15 cellular contexts compared by ENCODE assay signal in genomic region chr1:228161866-228162265, GRCh38. TPM values are rescaled to one million over a fixed set of nuclear protein-coding genes. Genes with fewer than 3 reads are reported as not detected.
DNase-seq lines count a peak whose midpoint lies in the region; ATAC-seq, FAIRE-seq and TF ChIP-seq lines count a peak whose summit lies in the region.
"Had no signal": no experiment of that assay in that cellular context is flagged by ENCODE, and none has a peak within 500 bp of the region (broad histone marks: within the 10 kb centered on the region; RNA-seq: fewer than 3 reads in every experiment).

No MANE protein-coding gene starts in this region.

- CTCF ChIA-PET in activated naive CD4-positive, alpha-beta T cell treated with anti-CD3 and anti-CD28 coated beads, Interleukin-2, amount 10 ng/mL, durations not matched to agents 7 days and 5 days (lab: Charles Lee) = interaction anchor here (0.8 kb wide), 1 partner anchor 31 kb away, joined by 3 read pairs; no protein-coding TSS in a partner anchor
- CTCF ChIA-PET in activated naive CD4-positive, alpha-beta T cell treated with anti-CD3 and anti-CD28 coated beads for 36 hours (lab: Charles Lee) = interaction anchor here (1.0 to 1.1 kb wide), 2 partner anchors 31 to 52 kb away, joined by 3 to 4 read pairs; no protein-coding TSS in a partner anchor
- CTCF ChIA-PET in HepG2 (lab: Yijun Ruan, JAX; ENCODE audit: low intra/inter-chr PET ratio, low total read pairs) = no interaction called here
- CTCF ChIA-PET in CD8-positive, alpha-beta memory T cell (lab: Charles Lee) = interaction anchor here (1.5 kb wide), 1 partner anchor 16 kb away, joined by 3 read pairs; no protein-coding TSS in a partner anchor

- no peak overlapping the region for H3K9ac ChIP-seq in HepG2 (ENCODE audit: insufficient read depth, low read depth, low read length)

- DNase-seq in activated naive CD4-positive, alpha-beta T cell treated with anti-CD3 and anti-CD28 coated beads, Interleukin-2, amount 10 ng/mL, durations not matched to agents 7 days and 5 days = no peak
- no peak for DNase-seq in activated naive CD4-positive, alpha-beta T cell treated with anti-CD3 and anti-CD28 coated beads for 36 hours
- DNase-seq in activated naive CD8-positive, alpha-beta T cell treated with anti-CD3 and anti-CD28 coated beads for 36 hours = no peak
- DNase-seq in HepG2 (ENCODE audit: low spot score) (no peak), substantia nigra (lab: John Stamatoyannopoulos, UW) (no peak), NCI-H69 (lab: John Stamatoyannopoulos, UW) (no peak), NCI-H187 (lab: John Stamatoyannopoulos, UW) (no peak)
- DNase-seq in CD8-positive, alpha-beta memory T cell = no peak
- DNase-seq: activated T-cell treated with anti-CD3 and anti-CD28 coated beads, Interleukin-2, amount 50 U/mL, for 72 hours; NCI-H2227 treated with DMSO at 0.1 percent for 48 hours; PC-9 had no signal

- no peak for TF ChIP-seq RAD21 in HepG2 (CRISPR knock-in tag; IDR thresholded peaks at IDR 0.05)

- intact Hi-C loops in activated naive CD4-positive, alpha-beta T cell treated with anti-CD3 and anti-CD28 coated beads for 36 hours (cut with micrococcal nuclease) = loop anchor here (10.0 kb wide), 1 partner anchor 397 kb away; no protein-coding TSS in a partner anchor
- intact Hi-C loops in HepG2 (cut with micrococcal nuclease; ENCODE audit: unreplicated experiment) = no loop called here

- TF ChIP-seq EP300 in HepG2 (IDR thresholded peaks at IDR 0.05; ENCODE audit: low read depth in 2 of 2, low read length in 2 of 2) (no peak), HepG2 (CRISPR knock-in tag; IDR thresholded peaks at IDR 0.05; ENCODE audit: borderline replicate concordance) (no peak)

- no peak overlapping the region for H3K4me3 ChIP-seq in HepG2 (replicated peaks in 1 of 3; ENCODE audit: insufficient read depth in 1 of 3, low read depth in 2 of 3, low read length in 3 of 3)
- no peak overlapping the region for H3K4me3 ChIP-seq in CD8-positive, alpha-beta memory T cell (ENCODE audit: low read length)
- H3K4me3 ChIP-seq: A549, PC-9 had no signal

- H3K4me2 ChIP-seq in HepG2 (ENCODE audit: low read depth, low read length) = 0 out of 2 replicates have a peak overlapping the region, but pooled peaks have one; percentile 21
- H3K4me2 ChIP-seq: A549, PC-9 had no signal

- H4K20me1 ChIP-seq in HepG2 (ENCODE audit: insufficient read depth, low read length) = no peaks in the 10 kb centered on the region

- 70% methylated on average over 7 of the region's 9 CpGs for WGBS in HepG2 (ENCODE audit: low lambda C conversion rate)

- no peaks in the 10 kb centered on the region for H3K36me3 ChIP-seq in HepG2 (replicated peaks in 1 of 2; ENCODE audit: control insufficient read depth in 1 of 2, insufficient read depth in 2 of 2, low read length in 2 of 2)
- no peaks in the 10 kb centered on the region for H3K36me3 ChIP-seq in CD8-positive, alpha-beta memory T cell (ENCODE audit: insufficient read depth, low read length)
- H3K36me3 ChIP-seq: neutrophil had no signal

- no peak for FAIRE-seq in HepG2 (lab: Jason Lieb, UNC)
- FAIRE-seq: A549 had no signal

- H3K79me2 ChIP-seq in HepG2 (ENCODE audit: insufficient read depth, low read length) = peaks cover 3% of the 10 kb centered on the region

- BruUV-seq in HepG2 (replicated peaks; lab: Mats Ljungman, UMichigan) = no TSS peak

- H3K9me3 ChIP-seq in HepG2 (ENCODE audit: low read length) = no peaks in the 10 kb centered on the region
- H3K9me3 ChIP-seq in CD8-positive, alpha-beta memory T cell (ENCODE audit: low read length) = no peaks in the 10 kb centered on the region
- H3K9me3 ChIP-seq: A549, neutrophil had no signal

- TF ChIP-seq POLR2A in HepG2 (IDR thresholded peaks at IDR 0.05; ENCODE audit: insufficient read depth in 1 of 2, low read depth in 2 of 2, low read length in 2 of 2) = no peak

- no peaks in the 10 kb centered on the region for H3K36me3 Mint-ChIP-seq in activated naive CD4-positive, alpha-beta T cell treated with anti-CD3 and anti-CD28 coated beads, Interleukin-2, amount 10 ng/mL, durations not matched to agents 7 days and 5 days
- no peaks in the 10 kb centered on the region for H3K36me3 Mint-ChIP-seq in activated naive CD4-positive, alpha-beta T cell treated with anti-CD3 and anti-CD28 coated beads for 36 hours (ENCODE audit: low read depth)
- H3K36me3 Mint-ChIP-seq in activated naive CD8-positive, alpha-beta T cell treated with anti-CD3 and anti-CD28 coated beads for 36 hours = no peaks in the 10 kb centered on the region
- peaks cover 0 to 2% (median 0%) of the 10 kb centered on the region in 3 donors for H3K36me3 Mint-ChIP-seq in CD8-positive, alpha-beta memory T cell

- H3K4me1 ChIP-seq in HepG2 (ENCODE audit: insufficient read depth, low read length) = peaks cover 59% of the 10 kb centered on the region
- peaks cover 37% of the 10 kb centered on the region for H3K4me1 ChIP-seq in CD8-positive, alpha-beta memory T cell (ENCODE audit: insufficient read depth, low read length)

- no peak overlapping the region for H3K27ac ChIP-seq in HepG2 (ENCODE audit: extremely low read length, insufficient read depth, low read length)
- peak overlapping the region; percentile 55 for H3K27ac ChIP-seq in substantia nigra (ENCODE audit: low read depth, low read length, poor library complexity, severe bottlenecking)
- H3K27ac ChIP-seq in CD8-positive, alpha-beta memory T cell (ENCODE audit: low read depth, low read length) = no peak overlapping the region
- H3K27ac ChIP-seq: neutrophil, PC-9 had no signal

- POLR2A ChIA-PET in HepG2 (lab: Yijun Ruan, JAX) = no interaction called here
- POLR2A ChIA-PET in CD8-positive, alpha-beta memory T cell (lab: Charles Lee) = no interaction called here

- H3K4me1 Mint-ChIP-seq in activated naive CD4-positive, alpha-beta T cell treated with anti-CD3 and anti-CD28 coated beads, Interleukin-2, amount 10 ng/mL, durations not matched to agents 7 days and 5 days = peaks cover 47% of the 10 kb centered on the region
- H3K4me1 Mint-ChIP-seq in activated naive CD4-positive, alpha-beta T cell treated with anti-CD3 and anti-CD28 coated beads for 36 hours (ENCODE audit: low read depth) = peaks cover 33% of the 10 kb centered on the region
- H3K4me1 Mint-ChIP-seq in activated naive CD8-positive, alpha-beta T cell treated with anti-CD3 and anti-CD28 coated beads for 36 hours = peaks cover 38% of the 10 kb centered on the region
- peaks cover 21 to 49% (median 35%) of the 10 kb centered on the region in 3 donors for H3K4me1 Mint-ChIP-seq in CD8-positive, alpha-beta memory T cell

- H2AFZ ChIP-seq in HepG2 (ENCODE audit: low read length) = no peak overlapping the region
- H2AFZ ChIP-seq: PC-9 had no signal

- H3K4me3 Mint-ChIP-seq in activated naive CD4-positive, alpha-beta T cell treated with anti-CD3 and anti-CD28 coated beads, Interleukin-2, amount 10 ng/mL, durations not matched to agents 7 days and 5 days = no peak overlapping the region
- no peak overlapping the region for H3K4me3 Mint-ChIP-seq in activated naive CD4-positive, alpha-beta T cell treated with anti-CD3 and anti-CD28 coated beads for 36 hours
- H3K4me3 Mint-ChIP-seq in activated naive CD8-positive, alpha-beta T cell treated with anti-CD3 and anti-CD28 coated beads for 36 hours = no peak overlapping the region
- H3K4me3 Mint-ChIP-seq in CD8-positive, alpha-beta memory T cell = no peak overlapping the region
- H3K4me3 Mint-ChIP-seq: activated T-cell treated with anti-CD3 and anti-CD28 coated beads, Interleukin-2, amount 50 U/mL, for 72 hours; T-helper 1 cell treated with Interleukin-12 subunit alpha and Interleukin-12 subunit beta and Interleukin-4 antibody, amounts not matched to agents 30 μg/mL and 1 μg/mL, for 36 hours had no signal

- peaks cover 3% of the 10 kb centered on the region for H3K27me3 Mint-ChIP-seq in activated naive CD4-positive, alpha-beta T cell treated with anti-CD3 and anti-CD28 coated beads, Interleukin-2, amount 10 ng/mL, durations not matched to agents 7 days and 5 days
- H3K27me3 Mint-ChIP-seq in activated naive CD4-positive, alpha-beta T cell treated with anti-CD3 and anti-CD28 coated beads for 36 hours (ENCODE audit: low read depth) = no peaks in the 10 kb centered on the region
- H3K27me3 Mint-ChIP-seq in activated naive CD8-positive, alpha-beta T cell treated with anti-CD3 and anti-CD28 coated beads for 36 hours = no peaks in the 10 kb centered on the region
- H3K27me3 Mint-ChIP-seq in CD8-positive, alpha-beta memory T cell = no peaks in the 10 kb centered on the region

- no peak for TF ChIP-seq CTCF in HepG2 (CRISPR knock-in tag; IDR thresholded peaks at IDR 0.05)

- no peaks in the 10 kb centered on the region for H3K9me3 Mint-ChIP-seq in activated naive CD4-positive, alpha-beta T cell treated with anti-CD3 and anti-CD28 coated beads, Interleukin-2, amount 10 ng/mL, durations not matched to agents 7 days and 5 days
- H3K9me3 Mint-ChIP-seq in activated naive CD4-positive, alpha-beta T cell treated with anti-CD3 and anti-CD28 coated beads for 36 hours = no peaks in the 10 kb centered on the region
- no peaks in the 10 kb centered on the region for H3K9me3 Mint-ChIP-seq in activated naive CD8-positive, alpha-beta T cell treated with anti-CD3 and anti-CD28 coated beads for 36 hours
- H3K9me3 Mint-ChIP-seq in CD8-positive, alpha-beta memory T cell = no peaks in the 10 kb centered on the region
- H3K9me3 Mint-ChIP-seq: activated T-cell treated with anti-CD3 and anti-CD28 coated beads, Interleukin-2, amount 50 U/mL, for 72 hours; T-helper 1 cell treated with Interleukin-12 subunit alpha and Interleukin-12 subunit beta and Interleukin-4 antibody, amounts not matched to agents 30 μg/mL and 1 μg/mL, for 36 hours had no signal

- H3K27ac Mint-ChIP-seq in activated naive CD4-positive, alpha-beta T cell treated with anti-CD3 and anti-CD28 coated beads, Interleukin-2, amount 10 ng/mL, durations not matched to agents 7 days and 5 days = peak overlapping the region; percentile 60
- H3K27ac Mint-ChIP-seq in activated naive CD4-positive, alpha-beta T cell treated with anti-CD3 and anti-CD28 coated beads for 36 hours = no peak overlapping the region
- peak overlapping the region; percentile 65 for H3K27ac Mint-ChIP-seq in activated naive CD8-positive, alpha-beta T cell treated with anti-CD3 and anti-CD28 coated beads for 36 hours
- peak overlapping the region in 3 of 8 donors; percentile 43 to 64 (median 55) for H3K27ac Mint-ChIP-seq in CD8-positive, alpha-beta memory T cell
- H3K27ac Mint-ChIP-seq: activated T-cell treated with anti-CD3 and anti-CD28 coated beads, Interleukin-2, amount 50 U/mL, for 72 hours; T-helper 1 cell treated with Interleukin-12 subunit alpha and Interleukin-12 subunit beta and Interleukin-4 antibody, amounts not matched to agents 30 μg/mL and 1 μg/mL, for 36 hours had no signal

- no peak for ATAC-seq in HepG2
- ATAC-seq: A549; activated T-cell treated with anti-CD3 and anti-CD28 coated beads, Interleukin-2, amount 50 U/mL, for 72 hours; left colon had no signal

- H3K27me3 ChIP-seq in HepG2 (ENCODE audit: control insufficient read depth in 1 of 2, insufficient read depth in 2 of 2, low read length in 2 of 2) = no peaks in the 10 kb centered on the region; a peak in 1 of 5 replicates
- no peaks in the 10 kb centered on the region for H3K27me3 ChIP-seq in CD8-positive, alpha-beta memory T cell (ENCODE audit: insufficient read depth, low read length, poor library complexity, severe bottlenecking)

- in situ Hi-C loops in HepG2 (cut with HindIII; ENCODE audit: extremely low pct_ligation_motif_present, low pct_unique_long_range_greater_than_20kb) = no loop called here

RNA-seq across cellular contexts. Expression of gene IBA57, which starts 3.7 kb away (rescaled TPM):
- total RNA-seq in activated naive CD4-positive, alpha-beta T cell treated with anti-CD3 and anti-CD28 coated beads for 36 hours = 1 to 10 TPM; 4.9 to 5.5 TPM
- total RNA-seq in activated naive CD8-positive, alpha-beta T cell treated with anti-CD3 and anti-CD28 coated beads for 36 hours = 10 to 100 TPM; 18.1 to 19.3 TPM
- total RNA-seq in HepG2 (2016; rRNA removed; fragmentation: Illumina TruSeq; extraction: Trizol) = 9.7 and 10.2 TPM in 2 replicates
- 0.81 and 1.6 TPM in 2 replicates for total RNA-seq in HepG2 (2016; cell fraction: cytosol; rRNA removed; fragmentation: Illumina TruSeq; extraction: Trizol; ENCODE audit: low read depth)
- total RNA-seq in HepG2 (2016; cell fraction: insoluble cytoplasmic fraction; rRNA removed; fragmentation: Illumina TruSeq; extraction: Trizol) = 8.3 and 9.2 TPM in 2 replicates
- total RNA-seq in HepG2 (2016; cell fraction: membrane; rRNA removed; fragmentation: Illumina TruSeq; extraction: Trizol) = 2.3 and 3.6 TPM in 2 replicates
- 3.8 and 4.7 TPM in 2 replicates for total RNA-seq in HepG2 (2016; cell fraction: nucleus; rRNA removed; fragmentation: Illumina TruSeq; extraction: Trizol)
- polyA plus RNA-seq in HepG2 (2011; rRNA removed) = 2.3 and 4.2 TPM in 2 replicates
- 1.7 and 3.8 TPM in 2 replicates for polyA plus RNA-seq in HepG2 (2011; cell fraction: cytosol; rRNA removed)
- polyA plus RNA-seq in HepG2 (2011; cell fraction: nucleus; rRNA removed) = 3.6 and 5.6 TPM in 2 replicates
- 2.1 and 2.8 TPM in 2 replicates for polyA plus RNA-seq in HepG2 (2012)
- 0.59 and 1.2 TPM in 2 replicates for polyA plus RNA-seq in HepG2 (2016; cell fraction: cytosol; fragmentation: Illumina TruSeq; extraction: Trizol; ENCODE audit: low read depth)
- 7.5 and 7.6 TPM in 2 replicates for polyA plus RNA-seq in HepG2 (2016; cell fraction: insoluble cytoplasmic fraction; fragmentation: Illumina TruSeq; extraction: Trizol; ENCODE audit: low read depth)
- 2.2 and 2.3 TPM in 2 replicates for polyA plus RNA-seq in HepG2 (2016; cell fraction: membrane; fragmentation: Illumina TruSeq; extraction: Trizol; ENCODE audit: low read depth)
- polyA plus RNA-seq in HepG2 (2016; cell fraction: nucleus; fragmentation: Illumina TruSeq; extraction: Trizol; ENCODE audit: insufficient read depth, low read depth) = 4.3 and 5.9 TPM in 2 replicates
- 2.7 and 11.4 TPM in 2 replicates for polyA minus RNA-seq in HepG2 (2011; rRNA and poly(A)+ RNA removed; ENCODE audit: low replicate concordance)
- 3.1 and 4.6 TPM in 2 replicates for polyA minus RNA-seq in HepG2 (2011; cell fraction: cytosol; rRNA and poly(A)+ RNA removed)
- 3.7 and 5.7 TPM in 2 replicates for polyA minus RNA-seq in HepG2 (2011; cell fraction: nucleus; rRNA and poly(A)+ RNA removed)
- total RNA-seq in CD8-positive, alpha-beta memory T cell = 10 to 100 TPM; 12.6 to 13.6 TPM
- polyA plus RNA-seq in CD8-positive, alpha-beta memory T cell = 5.4 TPM

RNA-seq across cellular contexts. Expression of gene GJC2, which starts 12.1 kb away (rescaled TPM):
- total RNA-seq in activated naive CD4-positive, alpha-beta T cell treated with anti-CD3 and anti-CD28 coated beads for 36 hours = under 1 TPM; 0.17 to 0.25 TPM
- total RNA-seq in activated naive CD8-positive, alpha-beta T cell treated with anti-CD3 and anti-CD28 coated beads for 36 hours = 1 to 10 TPM; 1.1 to 1.2 TPM
- 1.6 and 3.8 TPM in 2 replicates for total RNA-seq in HepG2 (2016; rRNA removed; fragmentation: Illumina TruSeq; extraction: Trizol)
- total RNA-seq in HepG2 (2016; cell fraction: cytosol; rRNA removed; fragmentation: Illumina TruSeq; extraction: Trizol; ENCODE audit: low read depth) = 0.79 and 1.0 TPM in 2 replicates
- 1.5 and 3.8 TPM in 2 replicates for total RNA-seq in HepG2 (2016; cell fraction: insoluble cytoplasmic fraction; rRNA removed; fragmentation: Illumina TruSeq; extraction: Trizol)
- 1.4 and 2.0 TPM in 2 replicates for total RNA-seq in HepG2 (2016; cell fraction: membrane; rRNA removed; fragmentation: Illumina TruSeq; extraction: Trizol)
- 2.3 and 2.4 TPM in 2 replicates for total RNA-seq in HepG2 (2016; cell fraction: nucleus; rRNA removed; fragmentation: Illumina TruSeq; extraction: Trizol)
- 1.6 and 2.5 TPM in 2 replicates for polyA plus RNA-seq in HepG2 (2011; rRNA removed)
- 1.4 and 3.3 TPM in 2 replicates for polyA plus RNA-seq in HepG2 (2011; cell fraction: cytosol; rRNA removed)
- polyA plus RNA-seq in HepG2 (2011; cell fraction: nucleus; rRNA removed) = 3.1 and 3.8 TPM in 2 replicates
- polyA plus RNA-seq in HepG2 (2012) = 2.5 and 2.9 TPM in 2 replicates
- polyA plus RNA-seq in HepG2 (2016; cell fraction: cytosol; fragmentation: Illumina TruSeq; extraction: Trizol; ENCODE audit: low read depth) = 0.48 and 0.51 TPM in 2 replicates
- polyA plus RNA-seq in HepG2 (2016; cell fraction: insoluble cytoplasmic fraction; fragmentation: Illumina TruSeq; extraction: Trizol; ENCODE audit: low read depth) = 1.7 and 1.8 TPM in 2 replicates
- polyA plus RNA-seq in HepG2 (2016; cell fraction: membrane; fragmentation: Illumina TruSeq; extraction: Trizol; ENCODE audit: low read depth) = 1.2 and 1.3 TPM in 2 replicates
- 3.1 and 3.7 TPM in 2 replicates for polyA plus RNA-seq in HepG2 (2016; cell fraction: nucleus; fragmentation: Illumina TruSeq; extraction: Trizol; ENCODE audit: insufficient read depth, low read depth)
- polyA minus RNA-seq in HepG2 (2011; rRNA and poly(A)+ RNA removed; ENCODE audit: low replicate concordance) = 0.65 and 7.9 TPM in 2 replicates
- 2.4 and 5.1 TPM in 2 replicates for polyA minus RNA-seq in HepG2 (2011; cell fraction: cytosol; rRNA and poly(A)+ RNA removed)
- polyA minus RNA-seq in HepG2 (2011; cell fraction: nucleus; rRNA and poly(A)+ RNA removed) = 2.4 and 2.7 TPM in 2 replicates
- total RNA-seq in CD8-positive, alpha-beta memory T cell = 1 to 10 TPM in 1 of 2 experiments, under 1 TPM in 1; 0.57 to 1.1 TPM
- not detected for polyA plus RNA-seq in CD8-positive, alpha-beta memory T cell

RNA-seq across cellular contexts. Expression of gene GUK1, which starts 21.8 kb away (rescaled TPM):
- 100 to 1,000 TPM; 206 TPM for total RNA-seq in activated naive CD4-positive, alpha-beta T cell treated with anti-CD3 and anti-CD28 coated beads for 36 hours
- total RNA-seq in activated naive CD8-positive, alpha-beta T cell treated with anti-CD3 and anti-CD28 coated beads for 36 hours = 100 to 1,000 TPM; 294 to 304 TPM
- total RNA-seq in HepG2 (2016; rRNA removed; fragmentation: Illumina TruSeq; extraction: Trizol) = 82.7 and 116 TPM in 2 replicates
- total RNA-seq in HepG2 (2016; cell fraction: cytosol; rRNA removed; fragmentation: Illumina TruSeq; extraction: Trizol; ENCODE audit: low read depth) = 772 and 776 TPM in 2 replicates
- 78.9 and 120 TPM in 2 replicates for total RNA-seq in HepG2 (2016; cell fraction: insoluble cytoplasmic fraction; rRNA removed; fragmentation: Illumina TruSeq; extraction: Trizol)
- 448 and 476 TPM in 2 replicates for total RNA-seq in HepG2 (2016; cell fraction: membrane; rRNA removed; fragmentation: Illumina TruSeq; extraction: Trizol)
- 51.4 and 56.9 TPM in 2 replicates for total RNA-seq in HepG2 (2016; cell fraction: nucleus; rRNA removed; fragmentation: Illumina TruSeq; extraction: Trizol)
- 154 and 205 TPM in 2 replicates for polyA plus RNA-seq in HepG2 (2011; rRNA removed)
- 228 and 301 TPM in 2 replicates for polyA plus RNA-seq in HepG2 (2011; cell fraction: cytosol; rRNA removed)
- 387 and 492 TPM in 2 replicates for polyA plus RNA-seq in HepG2 (2011; cell fraction: nucleus; rRNA removed)
- polyA plus RNA-seq in HepG2 (2012) = 58.4 and 85.4 TPM in 2 replicates
- 764 and 775 TPM in 2 replicates for polyA plus RNA-seq in HepG2 (2016; cell fraction: cytosol; fragmentation: Illumina TruSeq; extraction: Trizol; ENCODE audit: low read depth)
- polyA plus RNA-seq in HepG2 (2016; cell fraction: insoluble cytoplasmic fraction; fragmentation: Illumina TruSeq; extraction: Trizol; ENCODE audit: low read depth) = 78.9 and 87.4 TPM in 2 replicates
- 402 and 423 TPM in 2 replicates for polyA plus RNA-seq in HepG2 (2016; cell fraction: membrane; fragmentation: Illumina TruSeq; extraction: Trizol; ENCODE audit: low read depth)
- polyA plus RNA-seq in HepG2 (2016; cell fraction: nucleus; fragmentation: Illumina TruSeq; extraction: Trizol; ENCODE audit: insufficient read depth, low read depth) = 119 and 120 TPM in 2 replicates
- 81.2 and 86.5 TPM in 2 replicates for polyA minus RNA-seq in HepG2 (2011; rRNA and poly(A)+ RNA removed; ENCODE audit: low replicate concordance)
- 31.2 and 41.7 TPM in 2 replicates for polyA minus RNA-seq in HepG2 (2011; cell fraction: cytosol; rRNA and poly(A)+ RNA removed)
- 52.1 and 60.5 TPM in 2 replicates for polyA minus RNA-seq in HepG2 (2011; cell fraction: nucleus; rRNA and poly(A)+ RNA removed)
- 100 to 1,000 TPM; 222 to 245 TPM for total RNA-seq in CD8-positive, alpha-beta memory T cell
- polyA plus RNA-seq in CD8-positive, alpha-beta memory T cell = 467 TPM

RNA-seq across cellular contexts. Expression of gene OBSCN, which starts 46.0 kb away (rescaled TPM):
- 10 to 100 TPM; 11.5 to 13.5 TPM for total RNA-seq in activated naive CD4-positive, alpha-beta T cell treated with anti-CD3 and anti-CD28 coated beads for 36 hours
- total RNA-seq in activated naive CD8-positive, alpha-beta T cell treated with anti-CD3 and anti-CD28 coated beads for 36 hours = 10 to 100 TPM; 13.7 to 14.9 TPM
- 0.08 and 0.20 TPM in 2 replicates for total RNA-seq in HepG2 (2016; rRNA removed; fragmentation: Illumina TruSeq; extraction: Trizol)
- total RNA-seq in HepG2 (2016; cell fraction: cytosol; rRNA removed; fragmentation: Illumina TruSeq; extraction: Trizol; ENCODE audit: low read depth) = not detected in 2 replicates
- total RNA-seq in HepG2 (2016; cell fraction: insoluble cytoplasmic fraction; rRNA removed; fragmentation: Illumina TruSeq; extraction: Trizol) = 0.09 and 0.13 TPM in 2 replicates
- 0.06 and 0.07 TPM in 2 replicates for total RNA-seq in HepG2 (2016; cell fraction: membrane; rRNA removed; fragmentation: Illumina TruSeq; extraction: Trizol)
- 0.12 TPM in 1 of 2 replicates, not detected in the other for total RNA-seq in HepG2 (2016; cell fraction: nucleus; rRNA removed; fragmentation: Illumina TruSeq; extraction: Trizol)
- 0.10 and 0.20 TPM in 2 replicates for polyA plus RNA-seq in HepG2 (2011; rRNA removed)
- polyA plus RNA-seq in HepG2 (2011; cell fraction: cytosol; rRNA removed) = 0.03 and 0.07 TPM in 2 replicates
- 0.58 and 1.1 TPM in 2 replicates for polyA plus RNA-seq in HepG2 (2011; cell fraction: nucleus; rRNA removed)
- 0.09 and 0.55 TPM in 2 replicates for polyA plus RNA-seq in HepG2 (2012)
- not detected in 2 replicates for polyA plus RNA-seq in HepG2 (2016; cell fraction: cytosol; fragmentation: Illumina TruSeq; extraction: Trizol; ENCODE audit: low read depth)
- 0.08 and 0.10 TPM in 2 replicates for polyA plus RNA-seq in HepG2 (2016; cell fraction: insoluble cytoplasmic fraction; fragmentation: Illumina TruSeq; extraction: Trizol; ENCODE audit: low read depth)
- polyA plus RNA-seq in HepG2 (2016; cell fraction: membrane; fragmentation: Illumina TruSeq; extraction: Trizol; ENCODE audit: low read depth) = not detected in 2 replicates
- polyA plus RNA-seq in HepG2 (2016; cell fraction: nucleus; fragmentation: Illumina TruSeq; extraction: Trizol; ENCODE audit: insufficient read depth, low read depth) = 0.14 and 0.32 TPM in 2 replicates
- 0.24 and 23.5 TPM in 2 replicates for polyA minus RNA-seq in HepG2 (2011; rRNA and poly(A)+ RNA removed; ENCODE audit: low replicate concordance)
- polyA minus RNA-seq in HepG2 (2011; cell fraction: cytosol; rRNA and poly(A)+ RNA removed) = 0.10 and 0.35 TPM in 2 replicates
- polyA minus RNA-seq in HepG2 (2011; cell fraction: nucleus; rRNA and poly(A)+ RNA removed) = 0.52 and 0.99 TPM in 2 replicates
- 10 to 100 TPM; 10.9 to 13.6 TPM for total RNA-seq in CD8-positive, alpha-beta memory T cell
- polyA plus RNA-seq in CD8-positive, alpha-beta memory T cell = 3.0 TPM

RNA-seq across cellular contexts. Expression of gene MRPL55, which starts 52.8 kb away (rescaled TPM):
- total RNA-seq in activated naive CD4-positive, alpha-beta T cell treated with anti-CD3 and anti-CD28 coated beads for 36 hours = 10 to 100 TPM; 45.5 TPM
- 10 to 100 TPM; 75.0 to 82.4 TPM for total RNA-seq in activated naive CD8-positive, alpha-beta T cell treated with anti-CD3 and anti-CD28 coated beads for 36 hours
- 92.9 and 97.9 TPM in 2 replicates for total RNA-seq in HepG2 (2016; rRNA removed; fragmentation: Illumina TruSeq; extraction: Trizol)
- 49.0 and 60.3 TPM in 2 replicates for total RNA-seq in HepG2 (2016; cell fraction: cytosol; rRNA removed; fragmentation: Illumina TruSeq; extraction: Trizol; ENCODE audit: low read depth)
- 86.6 and 104 TPM in 2 replicates for total RNA-seq in HepG2 (2016; cell fraction: insoluble cytoplasmic fraction; rRNA removed; fragmentation: Illumina TruSeq; extraction: Trizol)
- 54.0 and 72.4 TPM in 2 replicates for total RNA-seq in HepG2 (2016; cell fraction: membrane; rRNA removed; fragmentation: Illumina TruSeq; extraction: Trizol)
- 52.4 and 56.0 TPM in 2 replicates for total RNA-seq in HepG2 (2016; cell fraction: nucleus; rRNA removed; fragmentation: Illumina TruSeq; extraction: Trizol)
- 58.6 and 74.8 TPM in 2 replicates for polyA plus RNA-seq in HepG2 (2011; rRNA removed)
- polyA plus RNA-seq in HepG2 (2011; cell fraction: cytosol; rRNA removed) = 43.3 and 107 TPM in 2 replicates
- 195 and 229 TPM in 2 replicates for polyA plus RNA-seq in HepG2 (2011; cell fraction: nucleus; rRNA removed)
- 31.6 and 40.6 TPM in 2 replicates for polyA plus RNA-seq in HepG2 (2012)
- polyA plus RNA-seq in HepG2 (2016; cell fraction: cytosol; fragmentation: Illumina TruSeq; extraction: Trizol; ENCODE audit: low read depth) = 37.6 and 50.2 TPM in 2 replicates
- 96.5 and 99.2 TPM in 2 replicates for polyA plus RNA-seq in HepG2 (2016; cell fraction: insoluble cytoplasmic fraction; fragmentation: Illumina TruSeq; extraction: Trizol; ENCODE audit: low read depth)
- polyA plus RNA-seq in HepG2 (2016; cell fraction: membrane; fragmentation: Illumina TruSeq; extraction: Trizol; ENCODE audit: low read depth) = 41.3 and 57.8 TPM in 2 replicates
- polyA plus RNA-seq in HepG2 (2016; cell fraction: nucleus; fragmentation: Illumina TruSeq; extraction: Trizol; ENCODE audit: insufficient read depth, low read depth) = 81.1 and 106 TPM in 2 replicates
- 52.6 and 85.2 TPM in 2 replicates for polyA minus RNA-seq in HepG2 (2011; rRNA and poly(A)+ RNA removed; ENCODE audit: low replicate concordance)
- polyA minus RNA-seq in HepG2 (2011; cell fraction: cytosol; rRNA and poly(A)+ RNA removed) = 25.1 and 31.5 TPM in 2 replicates
- polyA minus RNA-seq in HepG2 (2011; cell fraction: nucleus; rRNA and poly(A)+ RNA removed) = 29.2 and 32.2 TPM in 2 replicates
- 10 to 100 TPM; 70.0 to 71.8 TPM for total RNA-seq in CD8-positive, alpha-beta memory T cell
- 146 TPM for polyA plus RNA-seq in CD8-positive, alpha-beta memory T cell
